8 cellular contexts compared by ENCODE assay signal in genomic region chr17:64974750-64975317, GRCh38. TPM values are rescaled to one million over a fixed set of nuclear protein-coding genes. Genes with fewer than 3 reads are reported as not detected.
DNase-seq lines count a peak whose midpoint lies in the region; ATAC-seq and TF ChIP-seq lines count a peak whose summit lies in the region.

No MANE protein-coding gene starts in this region.

- CTCF ChIA-PET in PC-9 (lab: Charles Lee) = interaction anchor here (0.5 kb wide), 1 partner anchor 1483 kb away, joined by 3 read pairs; no protein-coding TSS in a partner anchor

- H3K4me3 ChIP-seq in PC-9 = peak overlapping the region; percentile 70
- H3K4me3 ChIP-seq in endodermal cell (ENCODE audit: low read length) = peak overlapping the region; percentile 89

- no peak for TF ChIP-seq CTCF in PC-9 (conservative IDR thresholded peaks at IDR 0.05)
- TF ChIP-seq CTCF in endodermal cell (conservative IDR thresholded peaks at IDR 0.05) = no peak
- no peak for TF ChIP-seq CTCF in osteocyte (IDR thresholded peaks at IDR 0.05)

- H4K20me1 ChIP-seq in PC-9 (ENCODE audit: insufficient read depth) = no peaks in the 10 kb centered on the region

- H3F3A ChIP-seq in PC-9 (ENCODE audit: insufficient read depth, low read depth) = peaks cover 32% of the 10 kb centered on the region

- no peaks in the 10 kb centered on the region for H3K9me2 ChIP-seq in PC-9 (ENCODE audit: insufficient read depth)

- H3K9ac ChIP-seq in endodermal cell (ENCODE audit: extremely low read depth, low read length, poor library complexity, severe bottlenecking) = peak overlapping the region; percentile 66

- ATAC-seq in GM21423 (IDR thresholded peaks at IDR 0.05; ENCODE audit: unreplicated experiment) = no peak

- H3K9me3 ChIP-seq in PC-9 (ENCODE audit: insufficient read depth, low read depth) = no peaks in the 10 kb centered on the region
- no peaks in the 10 kb centered on the region for H3K9me3 ChIP-seq in endodermal cell (ENCODE audit: control insufficient read depth, low read length)

- H3K36me3 Mint-ChIP-seq in activated naive CD4-positive, alpha-beta T cell treated with anti-CD3 and anti-CD28 coated beads, Interleukin-2, amount 50 U/mL, for 24 hours = peaks cover 3% of the 10 kb centered on the region
- peaks cover 16% of the 10 kb centered on the region for H3K36me3 Mint-ChIP-seq in endodermal cell (ENCODE audit: low read depth)
- H3K36me3 Mint-ChIP-seq in osteocyte (ENCODE audit: unreplicated experiment) = peaks cover 24% of the 10 kb centered on the region

- H3K27me3 Mint-ChIP-seq in activated naive CD4-positive, alpha-beta T cell treated with anti-CD3 and anti-CD28 coated beads, Interleukin-2, amount 50 U/mL, for 24 hours = no peaks in the 10 kb centered on the region
- no peaks in the 10 kb centered on the region for H3K27me3 Mint-ChIP-seq in endodermal cell (ENCODE audit: insufficient read depth)
- H3K27me3 Mint-ChIP-seq in osteocyte (ENCODE audit: unreplicated experiment) = no peaks in the 10 kb centered on the region

- 24 to 35% methylated on average over 7 to 9 of the region's 9 CpGs for WGBS in endodermal cell (ENCODE audit: insufficient coverage in 1 of 2, insufficient read length in 1 of 2), 2 experiments

- intact Hi-C loops in PC-9 (cut with micrococcal nuclease; ENCODE audit: unreplicated experiment) = loop anchor here (1.0 to 5.0 kb wide), 4 partner anchors 17 to 126 kb away; partner anchors contain the start of gene GNA13

- H3K4me3 Mint-ChIP-seq in activated naive CD4-positive, alpha-beta T cell treated with anti-CD3 and anti-CD28 coated beads, Interleukin-2, amount 50 U/mL, for 24 hours = peak overlapping the region; percentile 88
- H3K4me3 Mint-ChIP-seq in endodermal cell = peak overlapping the region; percentile 92
- peak overlapping the region; percentile 99 for H3K4me3 Mint-ChIP-seq in osteocyte (ENCODE audit: unreplicated experiment)

- H3K4me1 Mint-ChIP-seq in activated naive CD4-positive, alpha-beta T cell treated with anti-CD3 and anti-CD28 coated beads, Interleukin-2, amount 50 U/mL, for 24 hours = peaks cover 68% of the 10 kb centered on the region
- H3K4me1 Mint-ChIP-seq in endodermal cell (peaks cover 5% of the 10 kb centered on the region), osteocyte (ENCODE audit: unreplicated experiment) (peaks cover 22% of the 10 kb centered on the region)

- H3K27ac ChIP-seq in PC-9 (peak overlapping the region; percentile 70), endodermal cell (ENCODE audit: low read depth, low read length) (no peak overlapping the region)

- POLR2A ChIA-PET in PC-9 (lab: Charles Lee; ENCODE audit: unreplicated experiment) = interaction anchor here (0.6 to 1.0 kb wide), 6 partner anchors 14 to 1298 kb away, joined by 3 to 6 read pairs (median 4); no protein-coding TSS in a partner anchor

- BruUV-seq in PC-9 (replicated peaks; lab: Mats Ljungman, UMichigan) = TSS peak; percentile 64

- no peaks in the 10 kb centered on the region for H3K9me3 Mint-ChIP-seq in activated naive CD4-positive, alpha-beta T cell treated with anti-CD3 and anti-CD28 coated beads, Interleukin-2, amount 50 U/mL, for 24 hours
- no peaks in the 10 kb centered on the region for H3K9me3 Mint-ChIP-seq in endodermal cell
- no peaks in the 10 kb centered on the region for H3K9me3 Mint-ChIP-seq in osteocyte (ENCODE audit: unreplicated experiment)

- H3K4me1 ChIP-seq in PC-9 (replicated peaks; ENCODE audit: insufficient read depth) (peaks cover 22% of the 10 kb centered on the region), endodermal cell (ENCODE audit: control insufficient read depth, insufficient read depth, low read length) (no peaks in the 10 kb centered on the region)

- peak overlapping the region; percentile 93 for H3K4me2 ChIP-seq in PC-9

- H3K27ac Mint-ChIP-seq in activated naive CD4-positive, alpha-beta T cell treated with anti-CD3 and anti-CD28 coated beads, Interleukin-2, amount 50 U/mL, for 24 hours = peak overlapping the region; percentile 97
- H3K27ac Mint-ChIP-seq in endodermal cell = peak overlapping the region; percentile 94
- H3K27ac Mint-ChIP-seq in osteocyte (ENCODE audit: unreplicated experiment) = peak overlapping the region; percentile 99

- H3K79me2 ChIP-seq in PC-9 (ENCODE audit: low read depth) = peaks cover 6% of the 10 kb centered on the region; the same call in 1 of the 2 replicates

- no peaks in the 10 kb centered on the region for H3K36me3 ChIP-seq in PC-9 (ENCODE audit: low read depth)
- H3K36me3 ChIP-seq in endodermal cell (ENCODE audit: control insufficient read depth, insufficient read depth, low read length) = peaks cover 12% of the 10 kb centered on the region

- peak overlapping the region; percentile 92 for H2AFZ ChIP-seq in PC-9

- no peak for DNase-seq in activated naive CD4-positive, alpha-beta T cell (lab: John Stamatoyannopoulos, UW)
- DNase-seq in PC-9 (no peak), endodermal cell (no peak), osteocyte (ENCODE audit: extremely low spot score, unreplicated experiment) (no peak), DMS 273 treated with DMSO at 0.1 percent for 48 hours (lab: John Stamatoyannopoulos, UW) (no peak), medulla oblongata (ENCODE audit: extremely low spot score) (no peak)

- H3K27me3 ChIP-seq in PC-9 (ENCODE audit: insufficient read depth, low read depth) = no peaks in the 10 kb centered on the region
- no peaks in the 10 kb centered on the region for H3K27me3 ChIP-seq in endodermal cell (ENCODE audit: control insufficient read depth, insufficient read depth, low read length, poor library complexity, severe bottlenecking)

RNA-seq across cellular contexts. Expression of gene LRRC37A3, which starts 55.6 kb away (rescaled TPM):
- total RNA-seq in PC-9 (2021) = 9.8 and 13.7 TPM in 2 replicates
- 10 to 100 TPM; 18.1 to 25.3 TPM for total RNA-seq in endodermal cell
- polyA plus RNA-seq in endodermal cell (2013, experiment 1 of 2) = 3.6 TPM
- polyA plus RNA-seq in endodermal cell (2013, experiment 2 of 2) = 5.6 TPM
- 25.1 and 27.3 TPM in 2 replicates for total RNA-seq in osteocyte
